29 cellular contexts compared by ENCODE assay signal in genomic region chr15:60244813-60245212, GRCh38.
"Had no signal": no experiment of that assay in that cellular context is flagged by ENCODE, and none has a peak within 500 bp of the region (broad histone marks: within the 10 kb centered on the region; RNA-seq: fewer than 3 reads in every experiment).

No MANE protein-coding gene starts in this region.

- H3K4me1 Mint-ChIP-seq: stimulated activated effector memory CD8-positive, alpha-beta T cell treated with anti-CD3 and anti-CD28 coated beads, Interleukin-12 subunit alpha, Interleukin-12 subunit beta, amount 100 ng/mL, for 72 hours; stimulated activated memory B cell treated with anti-CD40 and anti-IgM and Interleukin-4, amounts not matched to agents 10 μg/mL and 1 μg/mL and 100 μg/mL, for 72 hours; stimulated activated naive B cell treated with anti-CD40 and anti-IgM and Interleukin-4, amounts not matched to agents 10 μg/mL and 1 μg/mL and 100 μg/mL, for 72 hours; stimulated activated naive CD8-positive, alpha-beta T cell treated with anti-CD3 and anti-CD28 coated beads, Interleukin-15, amount 100 ng/mL, for 72 hours had no signal

- FAIRE-seq: urothelium cell line had no signal

- H3K9me3 Mint-ChIP-seq: stimulated activated effector memory CD8-positive, alpha-beta T cell treated with anti-CD3 and anti-CD28 coated beads, Interleukin-12 subunit alpha, Interleukin-12 subunit beta, amount 100 ng/mL, for 72 hours; stimulated activated naive CD8-positive, alpha-beta T cell treated with anti-CD3 and anti-CD28 coated beads, Interleukin-15, Interleukin-2, amounts not matched to agents 100 ng/mL and 50 ng/mL, for 24 hours; type B pancreatic cell had no signal

- ATAC-seq: stimulated activated effector memory CD8-positive, alpha-beta T cell treated with anti-CD3 and anti-CD28 coated beads, Interleukin-12 subunit alpha, Interleukin-12 subunit beta, amount 100 ng/mL, for 72 hours; stimulated activated memory B cell treated with anti-CD40 and anti-IgM and Interleukin-4, amounts not matched to agents 10 μg/mL and 1 μg/mL and 100 μg/mL, for 72 hours; stimulated activated naive B cell treated with anti-CD40 and anti-IgM and Interleukin-4, amounts not matched to agents 10 μg/mL and 1 μg/mL and 100 μg/mL, for 72 hours; stimulated activated naive CD8-positive, alpha-beta T cell treated with anti-CD3 and anti-CD28 coated beads, Interleukin-15, amount 100 ng/mL, for 72 hours; stimulated activated naive CD8-positive, alpha-beta T cell treated with anti-CD3 and anti-CD28 coated beads, Interleukin-15, Interleukin-2, amounts not matched to agents 100 U/mL and 50 U/mL, for 24 hours; upper lobe of right lung had no signal

- H3K4me1 ChIP-seq: stomach, suprapubic skin, testis, thyroid gland, tibial artery, tibial nerve, transverse colon, upper lobe of left lung, upper lobe of right lung, uterus, vagina had no signal

- H3K9me3 ChIP-seq: suprapubic skin, testis, thoracic aorta, thyroid gland, transverse colon, upper lobe of left lung, upper lobe of right lung, uterus, vagina had no signal

- H3K27ac Mint-ChIP-seq: stimulated activated effector memory CD8-positive, alpha-beta T cell treated with anti-CD3 and anti-CD28 coated beads, Interleukin-12 subunit alpha, Interleukin-12 subunit beta, amount 100 ng/mL, for 72 hours; stimulated activated memory B cell treated with anti-CD40 and anti-IgM and Interleukin-4, amounts not matched to agents 10 μg/mL and 1 μg/mL and 100 μg/mL, for 72 hours; stimulated activated naive B cell treated with anti-CD40 and anti-IgM and Interleukin-4, amounts not matched to agents 10 μg/mL and 1 μg/mL and 100 μg/mL, for 72 hours; stimulated activated naive CD8-positive, alpha-beta T cell treated with anti-CD3 and anti-CD28 coated beads, Interleukin-15, amount 100 ng/mL, for 72 hours; stimulated activated naive CD8-positive, alpha-beta T cell treated with anti-CD3 and anti-CD28 coated beads, Interleukin-15, Interleukin-2, amounts not matched to agents 100 ng/mL and 50 ng/mL, for 24 hours; type B pancreatic cell had no signal

- DNase-seq: stimulated activated CD4-positive, alpha-beta T cell treated with anti-CD3 and anti-CD28 coated beads, Interleukin-2, amount 100 ng/mL, for 48 hours; stimulated activated CD4-positive, alpha-beta T cell treated with anti-CD3 and anti-CD28 coated beads, Interleukin-4, amount 100 ng/mL, for 1 hour; stimulated activated CD4-positive, alpha-beta T cell treated with anti-CD3 and anti-CD28 coated beads, Interleukin-4, amount 100 ng/mL, for 24 hours; stimulated activated CD4-positive, alpha-beta T cell treated with anti-CD3 and anti-CD28 coated beads, Interleukin-4, amount 100 ng/mL, for 4 hours; stimulated activated CD8-positive, alpha-beta memory T cell treated with anti-CD3 and anti-CD28 coated beads, Interleukin-4, amount 100 ng/mL, for 48 hours; stimulated activated naive B cell treated with anti-CD40 and anti-IgM and Interleukin-4, amounts not matched to agents 10 μg/mL and 1 μg/mL and 100 μg/mL, for 72 hours; stimulated activated naive CD4-positive, alpha-beta T cell; stimulated activated naive CD4-positive, alpha-beta T cell treated with Interleukin-2 at 50 U/mL for 16 hours; stimulated activated naive CD8-positive, alpha-beta T cell treated with anti-CD3 and anti-CD28 coated beads, Interleukin-15, amount 100 ng/mL, for 72 hours; stimulated activated naive CD8-positive, alpha-beta T cell treated with anti-CD3 and anti-CD28 coated beads, Interleukin-15, Interleukin-2, amounts not matched to agents 100 U/mL and 50 U/mL, for 24 hours; stomach; substantia nigra; testis; thyroid gland; tibial artery; transverse colon; trophoblast cell; upper lobe of left lung; upper lobe of right lung; uterus had no signal

- H3K4me3 Mint-ChIP-seq: stimulated activated effector memory CD8-positive, alpha-beta T cell treated with anti-CD3 and anti-CD28 coated beads, Interleukin-12 subunit alpha, Interleukin-12 subunit beta, amount 100 ng/mL, for 72 hours; stimulated activated memory B cell treated with anti-CD40 and anti-IgM and Interleukin-4, amounts not matched to agents 10 μg/mL and 1 μg/mL and 100 μg/mL, for 72 hours; stimulated activated naive B cell treated with anti-CD40 and anti-IgM and Interleukin-4, amounts not matched to agents 10 μg/mL and 1 μg/mL and 100 μg/mL, for 72 hours; stimulated activated naive CD8-positive, alpha-beta T cell treated with anti-CD3 and anti-CD28 coated beads, Interleukin-15, amount 100 ng/mL, for 72 hours; stimulated activated naive CD8-positive, alpha-beta T cell treated with anti-CD3 and anti-CD28 coated beads, Interleukin-15, Interleukin-2, amounts not matched to agents 100 ng/mL and 50 ng/mL, for 24 hours; type B pancreatic cell had no signal

- H3K36me3 Mint-ChIP-seq: stimulated activated effector memory CD8-positive, alpha-beta T cell treated with anti-CD3 and anti-CD28 coated beads, Interleukin-12 subunit alpha, Interleukin-12 subunit beta, amount 100 ng/mL, for 72 hours; type B pancreatic cell had no signal

- H3K27ac ChIP-seq: stomach, suprapubic skin, testis, thoracic aorta, thyroid gland, tibial artery, tibial nerve, transverse colon, upper lobe of left lung, upper lobe of right lung, uterus, vagina had no signal

- H3K4me3 ChIP-seq: stomach, suprapubic skin, testis, thoracic aorta, thyroid gland, tibial artery, tibial nerve, transverse colon, upper lobe of left lung, upper lobe of right lung, uterus, vagina had no signal

- H3K36me3 ChIP-seq: stomach, suprapubic skin, thoracic aorta, thyroid gland, tibial artery, tibial nerve, transverse colon, upper lobe of left lung, upper lobe of right lung, uterus, vagina had no signal
